In the genomic region with DNA sequence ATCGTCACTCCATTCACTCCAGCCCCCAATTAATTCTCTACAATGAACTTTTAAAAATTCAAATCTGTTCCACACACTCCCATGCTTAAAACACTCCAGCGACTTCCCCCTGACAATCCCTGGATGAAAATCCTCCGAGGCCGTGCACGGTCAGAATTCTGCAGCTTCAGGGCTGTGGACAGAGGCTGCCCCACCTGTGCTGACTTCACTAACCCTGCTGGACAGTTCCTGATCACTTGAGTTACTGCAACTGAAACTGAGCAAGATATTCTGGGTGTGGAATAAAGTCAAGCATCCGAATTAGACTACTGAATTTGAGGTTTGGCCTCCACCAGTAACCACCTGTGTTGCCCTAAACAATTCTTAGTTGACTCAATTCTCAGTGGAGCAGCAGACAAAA, we compare ENCODE assay signal across 8 cellular contexts. TPM values are rescaled to one million over a fixed set of nuclear protein-coding genes. Genes with fewer than 3 reads are reported as not detected.
A peak's percentile ranks its signal among the peaks of the same experiment; 100 is the strongest.
DNase-seq lines count a peak whose midpoint lies in the region; ATAC-seq, FAIRE-seq and TF ChIP-seq lines count a peak whose summit lies in the region.

No MANE protein-coding gene starts in this region.

- peak overlapping the region; percentile 47 for H3K4me2 ChIP-seq in KMS-11

- no peak overlapping the region for H3K4me3 ChIP-seq in KMS-11 (IDR thresholded peaks at IDR 0.05; ENCODE audit: insufficient read depth, low read depth, low read length)

- POLR2A ChIA-PET in CD4-positive, alpha-beta T cell (lab: Charles Lee) = interaction anchor here (0.8 to 3.7 kb wide), 17 partner anchors 10 to 1957 kb away, joined by 3 to 65 read pairs (median 12); partner anchors contain the start of gene DNAI4

- peaks cover 33% of the 10 kb centered on the region for H3K79me2 ChIP-seq in KMS-11 (ENCODE audit: insufficient read depth, low read depth)

- H3K9me3 Mint-ChIP-seq in CD4-positive, alpha-beta T cell = no peaks in the 10 kb centered on the region
- no peaks in the 10 kb centered on the region for H3K9me3 Mint-ChIP-seq in nephron progenitor cell

- no peaks in the 10 kb centered on the region for H3K36me3 ChIP-seq in KMS-11 (ENCODE audit: insufficient read depth)

- no peak overlapping the region for H3K9ac ChIP-seq in KMS-11

- CTCF ChIA-PET in CD4-positive, alpha-beta T cell (lab: Charles Lee) = interaction anchor here (1.4 to 1.9 kb wide), 2 partner anchors 95 to 108 kb away, joined by 3 to 6 read pairs; no protein-coding TSS in a partner anchor

- no peaks in the 10 kb centered on the region; the same call in 1 of the 2 replicates for H4K20me1 ChIP-seq in KMS-11 (ENCODE audit: insufficient read depth)

- ATAC-seq in CD4-positive, alpha-beta T cell (ENCODE audit: poor library complexity) = no peak
- ATAC-seq in HG03045 (IDR thresholded peaks at IDR 0.05; ENCODE audit: unreplicated experiment) = no peak

- H3K9me3 ChIP-seq in CD4-positive, alpha-beta T cell (ENCODE audit: control insufficient read depth, low read length) = no peaks in the 10 kb centered on the region

- H3K27ac ChIP-seq in CD4-positive, alpha-beta T cell (ENCODE audit: low read depth, low read length) = no peak overlapping the region
- H3K27ac ChIP-seq in KMS-11 (no peak overlapping the region), caudate nucleus (ENCODE audit: low read depth, low read length) (peak overlapping the region; percentile 89)

- H3K27me3 ChIP-seq in CD4-positive, alpha-beta T cell (ENCODE audit: control insufficient read depth, insufficient read depth, low read length) = no peaks in the 10 kb centered on the region
- H3K27me3 ChIP-seq in KMS-11 (ENCODE audit: insufficient read depth, low read depth) = no peaks in the 10 kb centered on the region

- peaks cover 38% of the 10 kb centered on the region for H3K4me1 ChIP-seq in KMS-11 (ENCODE audit: low read depth, poor library complexity, severe bottlenecking)

- peaks cover 46% of the 10 kb centered on the region for H3K4me1 Mint-ChIP-seq in CD4-positive, alpha-beta T cell (ENCODE audit: low read depth)
- H3K4me1 Mint-ChIP-seq in nephron progenitor cell = peaks cover 25% of the 10 kb centered on the region

- no peak for TF ChIP-seq CTCF in CD4-positive, alpha-beta T cell (IDR thresholded peaks at IDR 0.05)
- TF ChIP-seq CTCF in KMS-11 (conservative IDR thresholded peaks at IDR 0.05; ENCODE audit: low read depth, low read length) (no peak), nephron progenitor cell (IDR thresholded peaks at IDR 0.05) (no peak)

- no peak for FAIRE-seq in frontal cortex (lab: Jason Lieb, UNC)

- intact Hi-C loops in CD4-positive, alpha-beta T cell (cut with DNase I, micrococcal nuclease) = loop anchor here (2.0 to 10.0 kb wide), 5 partner anchors 33 to 451 kb away; partner anchors contain the start of gene RAVER2 (in 1 of the 2)

- H2AFZ ChIP-seq in KMS-11 (ENCODE audit: low read depth) = peak overlapping the region; percentile 81; the same call in 1 of the 2 replicates

- no peak for DNase-seq in CD4-positive, alpha-beta T cell
- DNase-seq in caudate nucleus (lab: John Stamatoyannopoulos, UW) = peak in 2 of 61 donors; percentile 4 to 16
- peak; percentile 12 for DNase-seq in nephron progenitor cell
- no peak for DNase-seq in ecto neural progenitor cell (ENCODE audit: low spot score)
- no peak for DNase-seq in NCI-H1105 treated with DMSO at 0.1 percent for 48 hours (lab: John Stamatoyannopoulos, UW)
- no peak for DNase-seq in frontal cortex (ENCODE audit: low spot score in 2 of 2)

- peak overlapping the region; percentile 98 for H3K4me3 Mint-ChIP-seq in CD4-positive, alpha-beta T cell
- peak overlapping the region; percentile 87 for H3K4me3 Mint-ChIP-seq in nephron progenitor cell

- H3K27ac Mint-ChIP-seq in CD4-positive, alpha-beta T cell = peak overlapping the region; percentile 97
- H3K27ac Mint-ChIP-seq in nephron progenitor cell = peak overlapping the region; percentile 6

- peaks cover 18% of the 10 kb centered on the region for H3K36me3 Mint-ChIP-seq in CD4-positive, alpha-beta T cell (ENCODE audit: low read depth)
- H3K36me3 Mint-ChIP-seq in nephron progenitor cell (ENCODE audit: low read depth) = no peaks in the 10 kb centered on the region

- H3K27me3 Mint-ChIP-seq in CD4-positive, alpha-beta T cell = no peaks in the 10 kb centered on the region
- peaks cover 33% of the 10 kb centered on the region for H3K27me3 Mint-ChIP-seq in nephron progenitor cell (ENCODE audit: low read depth, poor library complexity)

RNA-seq across cellular contexts. Expression of gene JAK1, which starts 1.0 kb away (rescaled TPM):
- total RNA-seq in CD4-positive, alpha-beta T cell = 100 to 1,000 TPM; 240 to 252 TPM
- total RNA-seq in frontal cortex = 37.5 TPM
